ENCODE assay signal across 32 cellular contexts in the genomic region with DNA sequence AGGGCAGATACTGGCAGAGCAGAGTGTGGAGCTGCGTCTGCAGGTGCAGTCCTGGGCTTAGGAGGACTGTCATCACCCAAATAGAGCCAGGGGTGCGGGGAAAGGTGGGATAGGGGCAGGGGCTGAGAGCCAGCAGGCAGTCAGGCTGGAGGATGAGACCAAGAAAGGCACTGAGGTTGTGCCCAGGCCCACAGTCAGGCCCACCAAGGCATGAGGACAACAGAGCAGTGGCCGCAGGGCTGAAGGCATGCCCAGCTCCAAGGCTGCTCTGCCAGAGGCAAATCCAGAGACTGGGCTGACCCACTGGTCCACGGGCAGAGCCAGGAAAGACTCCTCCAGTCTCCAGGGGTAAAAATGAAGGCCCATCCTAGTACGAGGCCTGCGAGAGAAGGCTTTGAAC. TPM values are rescaled to one million over a fixed set of nuclear protein-coding genes. Genes with fewer than 3 reads are reported as not detected.
"Had no signal": no experiment of that assay in that cellular context is flagged by ENCODE, and none has a peak within 500 bp of the region (broad histone marks: within the 10 kb centered on the region; RNA-seq: fewer than 3 reads in every experiment).

No MANE protein-coding gene starts in this region.

- H3K9me3 ChIP-seq: adrenal gland, body of pancreas, esophagus muscularis mucosa, gastrocnemius medialis had no signal

- H3K4me3 ChIP-seq: adrenal gland, body of pancreas, esophagus muscularis mucosa, gastrocnemius medialis had no signal

- H3K36me3 ChIP-seq: adrenal gland, esophagus muscularis mucosa, gastrocnemius medialis had no signal

- DNase-seq: activated CD4-positive, alpha-beta memory T cell treated with anti-CD3 and anti-CD28 coated beads for 36 hours; activated CD4-positive, alpha-beta T cell treated with anti-CD3 and anti-CD28 coated beads for 36 hours; activated CD4-positive, alpha-beta T cell treated with anti-CD3 and anti-CD28 coated beads, Interleukin-2, amount 10 ng/mL, durations not matched to agents 24 days and 14 days; activated CD4-positive, CD25-positive, alpha-beta regulatory T cell; activated CD4-positive, CD25-positive, alpha-beta regulatory T cell treated with anti-CD3 and anti-CD28 coated beads, Interleukin-2, amount 50 U/mL, for 72 hours; activated CD8-positive, alpha-beta memory T cell treated with anti-CD3 and anti-CD28 coated beads, Interleukin-2, amount 10 ng/mL, durations not matched to agents 7 days and 5 days; activated CD8-positive, alpha-beta memory T cell treated with anti-CD3 and anti-CD28 coated beads, Interleukin-2, amount 50 U/mL, for 4 hours; activated CD8-positive, alpha-beta T cell treated with anti-CD3 and anti-CD28 coated beads, Interleukin-2, amount 10 ng/mL, durations not matched to agents 7 days and 5 days; activated effector memory CD4-positive, alpha-beta T cell treated with anti-CD3 and anti-CD28 coated beads, Interleukin-2, amount 50 U/mL, for 16 hours; activated naive CD4-positive, alpha-beta T cell treated with anti-CD3 and anti-CD28 coated beads for 36 hours; activated naive CD8-positive, alpha-beta T cell treated with anti-CD3 and anti-CD28 coated beads for 36 hours; activated naive CD8-positive, alpha-beta T cell treated with anti-CD3 and anti-CD28 coated beads, Interleukin-2, amount 50 U/mL, for 24 hours; activated T-cell treated with anti-CD3 and anti-CD28 coated beads, Interleukin-2, amount 50 U/mL, for 1 hour; activated T-cell treated with anti-CD3 and anti-CD28 coated beads, Interleukin-2, amount 50 U/mL, for 48 hours; adrenal gland; amygdala; aorta; body of pancreas; caudate nucleus; cortex of kidney; dermis blood vessel endothelial cell; effector CD4-positive, alpha-beta T cell; effector memory CD8-positive, alpha-beta T cell; erythroblast; foreskin keratinocyte; gastrocnemius medialis had no signal

- H3K27ac ChIP-seq: body of pancreas, esophagus muscularis mucosa, foreskin keratinocyte, gastrocnemius medialis had no signal

- H3K27me3 ChIP-seq: adrenal gland, body of pancreas, foreskin keratinocyte had no signal

- H3K4me1 ChIP-seq: adrenal gland, foreskin keratinocyte, gastrocnemius medialis had no signal

RNA-seq across cellular contexts. Expression of gene ERVW-1, which starts 54.8 kb away (rescaled TPM):
- total RNA-seq: activated CD4-positive, alpha-beta memory T cell treated with anti-CD3 and anti-CD28 coated beads for 36 hours; activated CD4-positive, alpha-beta T cell treated with anti-CD3 and anti-CD28 coated beads for 36 hours; activated CD4-positive, alpha-beta T cell treated with anti-CD3 and anti-CD28 coated beads, Interleukin-2, amount 10 ng/mL, durations not matched to agents 24 days and 14 days; activated CD8-positive, alpha-beta memory T cell treated with anti-CD3 and anti-CD28 coated beads for 36 hours; activated CD8-positive, alpha-beta memory T cell treated with anti-CD3 and anti-CD28 coated beads, Interleukin-2, amount 10 ng/mL, durations not matched to agents 7 days and 5 days; activated CD8-positive, alpha-beta T cell treated with anti-CD3 and anti-CD28 coated beads, Interleukin-2, amount 10 ng/mL, durations not matched to agents 7 days and 5 days; activated naive CD4-positive, alpha-beta T cell treated with anti-CD3 and anti-CD28 coated beads for 36 hours; activated naive CD8-positive, alpha-beta T cell treated with anti-CD3 and anti-CD28 coated beads for 36 hours; activated T-helper 1 cell treated with anti-CD3 and anti-CD28 coated beads, Interleukin-12 subunit alpha, Interleukin-12 subunit beta, Interleukin-2, Interleukin-4 antibody, amounts not matched to agents 30 ng/mL and 10 ng/mL and 1 ng/mL, durations not matched to agents 14 hours and 24 hours and 36 hours; activated T-helper 2 cell treated with anti-CD3 and anti-CD28 coated beads, Interferon-gamma antibody, Interleukin-2, Interleukin-4, amounts not matched to agents 10 μg/mL and 5 μg/mL and 100 μg/mL, durations not matched to agents 14 hours and 24 hours and 36 hours; adrenal gland; aorta; body of pancreas; chondrocyte; dermis blood vessel endothelial cell; esophagus muscularis mucosa; foreskin keratinocyte; T-helper 1 cell treated with Interleukin-12 subunit alpha and Interleukin-12 subunit beta and Interleukin-4 antibody, amounts not matched to agents 30 ng/mL and 1 ng/mL, for 36 hours had no signal
- polyA plus RNA-seq: adrenal gland, aorta, foreskin keratinocyte had no signal
